ENCODE assay signal across 1 cellular context in genomic region chr4:160319221-160319867, GRCh38.
TF ChIP-seq lines count a peak whose summit lies in the region.

No MANE protein-coding gene starts in this region.

TF ChIP-seq in A549, 52 proteins besides CTCF, POLR2A, EP300 and RAD21 (continued from another document):
- TF ChIP-seq E2F6 (IDR thresholded peaks at IDR 0.05; ENCODE audit: borderline replicate concordance, low read depth) (no peak), MYC (IDR thresholded peaks at IDR 0.05; ENCODE audit: borderline replicate concordance, low read length) (no peak), HOXB5 (CRISPR knock-in tag; IDR thresholded peaks at IDR 0.05) (no peak), FOXS1 (CRISPR knock-in tag; IDR thresholded peaks at IDR 0.05) (no peak), KDM1A (IDR thresholded peaks at IDR 0.05; ENCODE audit: low read depth) (no peak), SMC3 (IDR thresholded peaks at IDR 0.05) (no peak; the same call in 2 of the 3 replicates), HDAC2 (IDR thresholded peaks at IDR 0.05) (no peak), BHLHE40 (IDR thresholded peaks at IDR 0.05; ENCODE audit: low read depth, low read length) (no peak), NFE2L2 (conservative IDR thresholded peaks at IDR 0.05; ENCODE audit: low read length) (no peak), CEBPB (IDR thresholded peaks at IDR 0.05) (peak in 1 of 2 experiments; percentile 65; a peak in 1 of 4 replicates), RARB (CRISPR knock-in tag; IDR thresholded peaks at IDR 0.05) (peak; percentile 72; the same call in 1 of the 2 replicates), PBX3 (IDR thresholded peaks at IDR 0.05) (no peak)
- TF ChIP-seq, protein P1, sequence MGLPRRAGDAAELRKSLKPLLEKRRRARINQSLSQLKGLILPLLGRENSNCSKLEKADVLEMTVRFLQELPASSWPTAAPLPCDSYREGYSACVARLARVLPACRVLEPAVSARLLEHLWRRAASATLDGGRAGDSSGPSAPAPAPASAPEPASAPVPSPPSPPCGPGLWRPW (IDR thresholded peaks at IDR 0.05), result no peak
